19 cellular contexts compared by ENCODE assay signal in genomic region chr4:142550955-142551354, GRCh38.
A peak's percentile ranks its signal among the peaks of the same experiment; 100 is the strongest.
DNase-seq lines count a peak whose midpoint lies in the region; ATAC-seq and TF ChIP-seq lines count a peak whose summit lies in the region.
"Had no signal": no experiment of that assay in that cellular context is flagged by ENCODE, and none has a peak within 500 bp of the region (broad histone marks: within the 10 kb centered on the region; RNA-seq: fewer than 3 reads in every experiment).

No MANE protein-coding gene starts in this region.

- peaks cover 2% of the 10 kb centered on the region for H3K36me3 Mint-ChIP-seq in mesothelial cell of epicardium
- no peaks in the 10 kb centered on the region for H3K36me3 Mint-ChIP-seq in stimulated activated effector memory CD8-positive, alpha-beta T cell treated with anti-CD3 and anti-CD28 coated beads, Interleukin-12 subunit alpha, Interleukin-12 subunit beta, amount 100 ng/mL, for 72 hours
- H3K36me3 Mint-ChIP-seq: CD8-positive, alpha-beta T cell had no signal

- DNase-seq in DMS53 (lab: John Stamatoyannopoulos, UW): peak; percentile 7
- DNase-seq in DMS53 treated with DMSO at 0.1 percent for 48 hours (lab: John Stamatoyannopoulos, UW; ENCODE audit: unreplicated experiment): no peak
- peak; percentile 57 for DNase-seq in H4 (ENCODE audit: low spot score)
- DNase-seq in RWPE2 (ENCODE audit: low spot score): no peak
- no peak for DNase-seq in mesothelial cell of epicardium (ENCODE audit: low spot score in 2 of 2, unreplicated experiment in 2 of 2)
- DNase-seq in stimulated activated effector memory CD8-positive, alpha-beta T cell treated with anti-CD3 and anti-CD28 coated beads, Interleukin-12 subunit alpha, Interleukin-12 subunit beta, amount 100 ng/mL, for 72 hours (ENCODE audit: low spot score in 2 of 2): no peak
- no peak for DNase-seq in COR-L47 (lab: John Stamatoyannopoulos, UW)
- DNase-seq in stimulated activated CD4-positive, alpha-beta T cell treated with anti-CD3 and anti-CD28 coated beads, Interleukin-4, amount 100 ng/mL, for 4 hours: no peak
- DNase-seq: activated CD8-positive, alpha-beta memory T cell treated with anti-CD3 and anti-CD28 coated beads, Interleukin-2, amount 50 U/mL, for 4 hours; amygdala; CD8-positive, alpha-beta T cell; NCI-H2081; NK-92 treated with Interleukin-12 subunit alpha and Interleukin-12 subunit beta, amount 100 ng/mL, for 24 hours; sigmoid colon; stimulated activated naive CD4-positive, alpha-beta T cell treated with Interleukin-2 at 50 U/mL for 16 hours had no signal

- peaks cover 51% of the 10 kb centered on the region for H3K4me1 ChIP-seq in RWPE2 (ENCODE audit: insufficient read depth, poor library complexity, severe bottlenecking)
- H3K4me1 ChIP-seq: HAP-1, sigmoid colon had no signal

- no peaks in the 10 kb centered on the region for H3K9me3 ChIP-seq in RWPE2 (ENCODE audit: severe bottlenecking)
- H3K9me3 ChIP-seq: HAP-1, sigmoid colon had no signal

- ATAC-seq in RWPE2 (ENCODE audit: low read depth): no peak
- ATAC-seq in stimulated activated effector memory CD8-positive, alpha-beta T cell treated with anti-CD3 and anti-CD28 coated beads, Interleukin-12 subunit alpha, Interleukin-12 subunit beta, amount 100 ng/mL, for 72 hours: no peak
- ATAC-seq: CD8-positive, alpha-beta T cell had no signal

- H3K4me1 Mint-ChIP-seq in mesothelial cell of epicardium: peaks cover 49% of the 10 kb centered on the region
- peaks cover 21% of the 10 kb centered on the region for H3K4me1 Mint-ChIP-seq in stimulated activated effector memory CD8-positive, alpha-beta T cell treated with anti-CD3 and anti-CD28 coated beads, Interleukin-12 subunit alpha, Interleukin-12 subunit beta, amount 100 ng/mL, for 72 hours

- H3K36me3 ChIP-seq in RWPE2 (ENCODE audit: low read depth): no peaks in the 10 kb centered on the region
- H3K36me3 ChIP-seq: HAP-1, sigmoid colon had no signal

- no peak for TF ChIP-seq CTCF in RWPE2 (IDR thresholded peaks at IDR 0.05; ENCODE audit: poor library complexity, severe bottlenecking)
- TF ChIP-seq CTCF in mesothelial cell of epicardium (IDR thresholded peaks at IDR 0.05; ENCODE audit: unreplicated experiment): no peak

- peaks cover 4% of the 10 kb centered on the region for H3K9me3 Mint-ChIP-seq in mesothelial cell of epicardium
- peaks cover 3% of the 10 kb centered on the region for H3K9me3 Mint-ChIP-seq in stimulated activated effector memory CD8-positive, alpha-beta T cell treated with anti-CD3 and anti-CD28 coated beads, Interleukin-12 subunit alpha, Interleukin-12 subunit beta, amount 100 ng/mL, for 72 hours
- H3K9me3 Mint-ChIP-seq: CD8-positive, alpha-beta T cell had no signal

- no peak overlapping the region for H3K4me3 Mint-ChIP-seq in mesothelial cell of epicardium
- H3K4me3 Mint-ChIP-seq in stimulated activated effector memory CD8-positive, alpha-beta T cell treated with anti-CD3 and anti-CD28 coated beads, Interleukin-12 subunit alpha, Interleukin-12 subunit beta, amount 100 ng/mL, for 72 hours: no peak overlapping the region
- H3K4me3 Mint-ChIP-seq: CD8-positive, alpha-beta T cell had no signal

- no peaks in the 10 kb centered on the region for H3K27me3 ChIP-seq in RWPE2 (ENCODE audit: insufficient read depth, poor library complexity, severe bottlenecking)
- H3K27me3 ChIP-seq: sigmoid colon had no signal

- H3K4me3 ChIP-seq in RWPE2 (ENCODE audit: severe bottlenecking): no peak overlapping the region
- H3K4me3 ChIP-seq: coronary artery, HAP-1, sigmoid colon, SK-N-MC had no signal

- no peaks in the 10 kb centered on the region for H3K27me3 Mint-ChIP-seq in mesothelial cell of epicardium (ENCODE audit: low read depth)

- H3K27ac Mint-ChIP-seq in mesothelial cell of epicardium: peak overlapping the region; percentile 84
- H3K27ac Mint-ChIP-seq in stimulated activated effector memory CD8-positive, alpha-beta T cell treated with anti-CD3 and anti-CD28 coated beads, Interleukin-12 subunit alpha, Interleukin-12 subunit beta, amount 100 ng/mL, for 72 hours: no peak overlapping the region
- H3K27ac Mint-ChIP-seq: CD8-positive, alpha-beta T cell had no signal

- H3K27ac ChIP-seq in RWPE2 (ENCODE audit: poor library complexity, severe bottlenecking): peak overlapping the region; percentile 100
- H3K27ac ChIP-seq: 22Rv1, coronary artery, sigmoid colon, SK-N-MC had no signal

Comparison
In these comparisons a context has a peak if more than half of its experiments do, and no peak if none do; other contexts are left out.
1. DNase-seq: peak in DMS53 (single experiment) and H4 (single experiment); none in DMS53 treated with DMSO at 0.1 percent for 48 hours (single experiment), RWPE2 (single experiment), mesothelial cell of epicardium (0 of 2), stimulated activated effector memory CD8-positive, alpha-beta T cell treated with anti-CD3 and anti-CD28 coated beads, Interleukin-12 subunit alpha, Interleukin-12 subunit beta, amount 100 ng/mL, for 72 hours (0 of 2), COR-L47 (single experiment) and stimulated activated CD4-positive, alpha-beta T cell treated with anti-CD3 and anti-CD28 coated beads, Interleukin-4, amount 100 ng/mL, for 4 hours (0 of 2).